ENCODE assay signal across 21 cellular contexts in genomic region chr14:99079061-99079727, GRCh38.
DNase-seq lines count a peak whose midpoint lies in the region; ATAC-seq and TF ChIP-seq lines count a peak whose summit lies in the region.
"Had no signal": no experiment of that assay in that cellular context is flagged by ENCODE, and none has a peak within 500 bp of the region (broad histone marks: within the 10 kb centered on the region; RNA-seq: fewer than 3 reads in every experiment).

No MANE protein-coding gene starts in this region.

- H4K20me1 ChIP-seq in IMR-90 (ENCODE audit: insufficient read depth, low read length), result no peaks in the 10 kb centered on the region

- no peak overlapping the region for H4K91ac ChIP-seq in IMR-90 (ENCODE audit: insufficient read depth, low read depth, low read length)

- no peak overlapping the region for H4K8ac ChIP-seq in IMR-90 (ENCODE audit: low read depth in 2 of 2, low read length in 2 of 2)

- CTCF ChIA-PET in IMR-90 (lab: Yijun Ruan, JAX), result no interaction called here

- no peak overlapping the region for H4K5ac ChIP-seq in IMR-90 (ENCODE audit: low read depth, low read length)

- DNase-seq in activated CD8-positive, alpha-beta memory T cell treated with anti-CD3 and anti-CD28 coated beads for 24 hours, result peak; percentile 21
- no peak for DNase-seq in activated CD8-positive, alpha-beta memory T cell treated with anti-CD3 and anti-CD28 coated beads, Interleukin-2, amount 50 U/mL, for 4 hours
- DNase-seq in IMR-90 (no peak), islet precursor cell (peak; percentile 36), type B pancreatic cell (ENCODE audit: extremely low spot score, unreplicated experiment) (peak; percentile 45), GM13976 (ENCODE audit: low spot score) (no peak), LoVo (ENCODE audit: low spot score) (no peak)
- DNase-seq: ACHN; AML-193; C1 segment of cervical spinal cord; Calu3; CD4-positive, alpha-beta memory T cell; COR-L47; DMS153; DND-41; HFFc6 had no signal

- no peak overlapping the region for H2AFZ ChIP-seq in IMR-90 (replicated peaks; ENCODE audit: low read length, poor library complexity)
- H2AFZ ChIP-seq: GM23338 had no signal

- H3K27ac ChIP-seq in IMR-90 (ENCODE audit: insufficient read depth, low read length), result no peak overlapping the region
- H3K27ac ChIP-seq: 22Rv1, A549 had no signal

- H2AK5ac ChIP-seq in IMR-90 (ENCODE audit: low read depth, low read length), result no peak overlapping the region

- BruUV-seq in IMR-90 (replicated peaks; lab: Mats Ljungman, UMichigan), result no TSS peak

- H3K9me3 ChIP-seq in IMR-90 (ENCODE audit: control insufficient read depth, insufficient read depth, low read length), result peaks cover 37% of the 10 kb centered on the region
- H3K9me3 ChIP-seq: HAP-1 had no signal

- no peaks in the 10 kb centered on the region for H3K36me3 ChIP-seq in IMR-90 (ENCODE audit: control insufficient read depth, insufficient read depth, low read length)
- H3K36me3 ChIP-seq: HAP-1 had no signal

- H3K4me3 ChIP-seq in IMR-90 (ENCODE audit: insufficient read depth, low read depth, low read length), result no peak overlapping the region
- H3K4me3 ChIP-seq: A549, GM23338, HAP-1 had no signal

- TF ChIP-seq POLR2A in IMR-90 (IDR thresholded peaks at IDR 0.05; ENCODE audit: low read depth, low read length), result no peak

- TF ChIP-seq CTCF in IMR-90 (conservative IDR thresholded peaks at IDR 0.05; ENCODE audit: low read depth, low read length) (no peak), type B pancreatic cell (conservative IDR thresholded peaks at IDR 0.05) (no peak), GM13976 (IDR thresholded peaks at IDR 0.05; ENCODE audit: borderline replicate concordance, control extremely low read depth, extremely low read depth, insufficient read depth, missing control alignments) (no peak)

- H2AK9ac ChIP-seq in IMR-90 (replicated peaks; ENCODE audit: low read depth, low read length, poor library complexity), result peak overlapping the region; percentile 42

- H3K4me2 ChIP-seq in IMR-90 (ENCODE audit: low read depth, low read length), result no peak overlapping the region
- H3K4me2 ChIP-seq: A549, GM23338 had no signal

- H3K9ac ChIP-seq in IMR-90 (ENCODE audit: low read depth, low read length), result no peak overlapping the region

- in situ Hi-C loops in IMR-90 (cut with MboI; ENCODE audit: low sequenced_read_pairs) (no loop called here), GM13976 (cut with MboI; ENCODE audit: low sequenced_read_pairs, unreplicated experiment) (no loop called here)

- H3K14ac ChIP-seq in IMR-90 (replicated peaks; ENCODE audit: low read depth, low read length), result no peak overlapping the region

- H3K23ac ChIP-seq in IMR-90 (ENCODE audit: low read depth, low read length), result no peak overlapping the region

- no peak for TF ChIP-seq RAD21 in IMR-90 (IDR thresholded peaks at IDR 0.05; ENCODE audit: low read length)

- no peak overlapping the region for H3K18ac ChIP-seq in IMR-90 (ENCODE audit: low read depth, low read length)

- H2BK120ac ChIP-seq in IMR-90 (ENCODE audit: low read depth, low read length), result no peak overlapping the region

- H3K9me1 ChIP-seq in IMR-90 (ENCODE audit: insufficient read depth, low read length), result no peaks in the 10 kb centered on the region

- intact Hi-C loops in IMR-90 (cut with micrococcal nuclease), result no loop called here

- no peaks in the 10 kb centered on the region for H3K4me1 ChIP-seq in IMR-90 (ENCODE audit: control insufficient read depth, insufficient read depth, low read length)
- H3K4me1 ChIP-seq: A549, HAP-1 had no signal

- H3K9me3 Mint-ChIP-seq in type B pancreatic cell, result peaks cover 6% of the 10 kb centered on the region
- H3K9me3 Mint-ChIP-seq in activated T-helper 17 cell treated with anti-CD3 and anti-CD28 coated beads, Interleukin-2, amount 50 U/mL, for 72 hours, result peaks cover 8% of the 10 kb centered on the region

- no peaks in the 10 kb centered on the region for H3K79me1 ChIP-seq in IMR-90 (ENCODE audit: low read depth in 1 of 2, low read length in 2 of 2)

- H3K27ac Mint-ChIP-seq in type B pancreatic cell, result no peak overlapping the region
- H3K27ac Mint-ChIP-seq in activated T-helper 17 cell treated with anti-CD3 and anti-CD28 coated beads, Interleukin-2, amount 50 U/mL, for 72 hours, result no peak overlapping the region
- H3K27ac Mint-ChIP-seq: GM23338, HFFc6 had no signal

- no peaks in the 10 kb centered on the region for H3K27me3 ChIP-seq in IMR-90 (ENCODE audit: control insufficient read depth, insufficient read depth, low read length)

- H3K27me3 Mint-ChIP-seq in type B pancreatic cell, result peaks cover 7% of the 10 kb centered on the region
- no peaks in the 10 kb centered on the region for H3K27me3 Mint-ChIP-seq in activated T-helper 17 cell treated with anti-CD3 and anti-CD28 coated beads, Interleukin-2, amount 50 U/mL, for 72 hours
- H3K27me3 Mint-ChIP-seq: CD4-positive, alpha-beta memory T cell had no signal

- H3K4me3 Mint-ChIP-seq in type B pancreatic cell, result no peak overlapping the region
- H3K4me3 Mint-ChIP-seq in activated T-helper 17 cell treated with anti-CD3 and anti-CD28 coated beads, Interleukin-2, amount 50 U/mL, for 72 hours, result no peak overlapping the region
- H3K4me3 Mint-ChIP-seq: CD4-positive, alpha-beta memory T cell; GM23338; HFFc6 had no signal

- no peak overlapping the region for H2BK5ac ChIP-seq in IMR-90 (ENCODE audit: low read depth, low read length, poor library complexity, severe bottlenecking)

- WGBS in IMR-90 (ENCODE audit: extremely low coverage in 2 of 2, insufficient read length in 1 of 2), 2 experiments, result 65% methylated on average over 4 of the region's 9 CpGs; no CpG with 5 or more reads in 1 of the 2 experiments

- POLR2A ChIA-PET in IMR-90 (lab: Charles Lee; ENCODE audit: unreplicated experiment), result no interaction called here

- H3K36me3 Mint-ChIP-seq in type B pancreatic cell, result no peaks in the 10 kb centered on the region
- H3K36me3 Mint-ChIP-seq in activated T-helper 17 cell treated with anti-CD3 and anti-CD28 coated beads, Interleukin-2, amount 50 U/mL, for 72 hours (ENCODE audit: low read depth), result no peaks in the 10 kb centered on the region

- no peak overlapping the region for H2BK15ac ChIP-seq in IMR-90 (ENCODE audit: low read depth, low read length)

- no peak overlapping the region for H3K4ac ChIP-seq in IMR-90 (ENCODE audit: low read depth, low read length)

- ATAC-seq in IMR-90 (ENCODE audit: low read depth), result no peak
- ATAC-seq in activated T-helper 17 cell treated with anti-CD3 and anti-CD28 coated beads, Interleukin-2, amount 50 U/mL, for 72 hours (replicated peaks), result no peak
- ATAC-seq: A549, GM23338 had no signal

- no peaks in the 10 kb centered on the region for H3K4me1 Mint-ChIP-seq in type B pancreatic cell (ENCODE audit: unreplicated experiment)
- H3K4me1 Mint-ChIP-seq in activated T-helper 17 cell treated with anti-CD3 and anti-CD28 coated beads, Interleukin-2, amount 50 U/mL, for 72 hours, result peaks cover 4% of the 10 kb centered on the region
- H3K4me1 Mint-ChIP-seq: GM23338 had no signal

- H2BK20ac ChIP-seq in IMR-90 (ENCODE audit: low read depth, low read length), result no peak overlapping the region

- dilution Hi-C loops in IMR-90 (cut with HindIII; ENCODE audit: low sequenced_read_pairs, unreplicated experiment), result no loop called here

- no peak overlapping the region for H3K56ac ChIP-seq in IMR-90 (ENCODE audit: extremely low read depth, insufficient read depth, low read length)

TF ChIP-seq in IMR-90, 13 proteins besides CTCF, POLR2A, EP300 and RAD21:
- no peak for TF ChIP-seq CHD1 (IDR thresholded peaks at IDR 0.05; ENCODE audit: low read depth, low read length)
- no peak for TF ChIP-seq BHLHE40 (IDR thresholded peaks at IDR 0.05; ENCODE audit: low read depth, low read length)
- no peak for TF ChIP-seq RFX5 (IDR thresholded peaks at IDR 0.05; ENCODE audit: low read depth, low read length)
TF ChIP-seq in IMR-90: peak in this region for 0.

Comparison
In these comparisons a context has a peak if more than half of its experiments do, and no peak if none do; other contexts are left out.
1. DNase-seq: peak in activated CD8-positive, alpha-beta memory T cell treated with anti-CD3 and anti-CD28 coated beads for 24 hours (single experiment), islet precursor cell (single experiment) and type B pancreatic cell (single experiment); none in activated CD8-positive, alpha-beta memory T cell treated with anti-CD3 and anti-CD28 coated beads, Interleukin-2, amount 50 U/mL, for 4 hours (single experiment), IMR-90 (single experiment), GM13976 (single experiment) and LoVo (single experiment).